8 cellular contexts compared by ENCODE assay signal in the genomic region with DNA sequence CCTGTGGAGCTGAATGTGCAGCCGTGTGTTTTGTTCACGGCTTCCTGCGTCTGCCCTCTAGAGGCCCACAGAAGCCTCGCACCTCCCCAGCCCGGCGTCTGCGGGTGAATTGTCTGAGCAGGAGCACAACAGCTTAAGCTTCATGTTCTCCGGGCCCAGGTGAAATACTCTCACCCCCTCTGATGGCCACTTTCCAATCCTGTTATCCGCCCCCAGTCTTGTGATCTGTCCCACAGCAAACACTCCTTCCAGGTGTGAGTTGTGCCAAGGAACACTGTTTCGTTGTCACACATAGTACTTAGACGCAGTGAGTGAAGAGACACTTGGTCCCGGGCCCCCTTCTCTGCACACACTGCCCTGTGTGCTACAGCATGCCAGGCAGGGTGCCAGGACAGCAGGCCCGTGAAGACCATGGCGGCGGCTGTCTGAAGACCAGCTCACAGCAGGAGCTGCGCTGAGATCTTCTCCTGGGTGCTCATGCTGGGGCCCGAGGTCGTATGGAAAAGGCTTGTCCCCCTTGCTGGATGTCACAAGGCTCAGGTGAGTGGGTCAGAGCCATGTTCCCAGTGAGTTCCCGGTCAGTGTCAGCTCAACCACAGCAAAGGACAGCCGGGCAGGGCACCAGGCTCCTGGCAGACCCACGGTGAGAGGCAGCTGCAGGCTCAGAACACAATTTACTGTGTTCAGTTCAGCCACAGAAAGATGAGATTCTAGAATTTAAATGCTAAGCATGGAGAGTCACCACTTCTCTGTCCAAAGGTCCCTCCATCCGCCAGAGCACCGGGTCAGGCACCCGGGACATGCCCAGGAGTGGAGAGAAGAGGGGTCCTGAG. TPM values are rescaled to one million over a fixed set of nuclear protein-coding genes. Genes with fewer than 3 reads are reported as not detected.
DNase-seq lines count a peak whose midpoint lies in the region; ATAC-seq and TF ChIP-seq lines count a peak whose summit lies in the region.

No MANE protein-coding gene starts in this region.

- no peak overlapping the region for H4K8ac ChIP-seq in trophoblast cell (ENCODE audit: low read depth, low read length)

- DNase-seq in GM10248 (ENCODE audit: extremely low spot score), result peak; percentile 45
- DNase-seq in NCI-H748 treated with DMSO at 0.1 percent for 48 hours (lab: John Stamatoyannopoulos, UW), result peak; percentile 45
- DNase-seq in activated T-cell treated with anti-CD3 and anti-CD28 coated beads, Interleukin-2, amount 50 U/mL, for 48 hours, result peak; percentile 46 to 62
- DNase-seq in germinal center (ENCODE audit: low spot score), result peak; percentile 40
- peak; percentile 56 to 73 for DNase-seq in trophoblast cell
- no peak for DNase-seq in GM19238 (ENCODE audit: insufficient read length, low spot score)

- H2BK120ac ChIP-seq in trophoblast cell (ENCODE audit: insufficient read depth, low read length, poor library complexity), result no peak overlapping the region

- POLR2A ChIA-PET in GM10248 (lab: Yijun Ruan, JAX), result no interaction called here

- no CpG with 5 or more reads among the region's 24 CpGs for WGBS in trophoblast cell (ENCODE audit: extremely low coverage, insufficient coverage, insufficient read length)

- H3K4ac ChIP-seq in trophoblast cell (ENCODE audit: low read depth, low read length), result no peak overlapping the region

- peak overlapping the region; percentile 23 for H4K91ac ChIP-seq in trophoblast cell (ENCODE audit: low read depth, low read length)

- no peak overlapping the region for H3K18ac ChIP-seq in trophoblast cell (ENCODE audit: low read length)

- H2AK5ac ChIP-seq in trophoblast cell (ENCODE audit: low read length), result no peak overlapping the region

- peaks cover 30% of the 10 kb centered on the region for H3K9me3 ChIP-seq in trophoblast cell (ENCODE audit: insufficient read depth, low read depth, low read length)

- peaks cover 15% of the 10 kb centered on the region in 2 experiments for H3K4me1 ChIP-seq in trophoblast cell (ENCODE audit: control insufficient read depth in 1 of 2, insufficient read depth in 2 of 2, low read length in 2 of 2)

- TF ChIP-seq CTCF in GM10248 (IDR thresholded peaks at IDR 0.05; ENCODE audit: control extremely low read depth, extremely low read depth, low read depth, missing control alignments), result peak; percentile 66

- no peak overlapping the region for H4K12ac ChIP-seq in trophoblast cell (ENCODE audit: low read depth, low read length)

- peak; percentile 75 for ATAC-seq in HG03442 (IDR thresholded peaks at IDR 0.05; ENCODE audit: unreplicated experiment)
- no peak for ATAC-seq in HG03280 (IDR thresholded peaks at IDR 0.05; ENCODE audit: unreplicated experiment)

- H3K14ac ChIP-seq in trophoblast cell (ENCODE audit: low read length), result peak overlapping the region; percentile 25

- peak overlapping the region; percentile 33 for H2BK12ac ChIP-seq in trophoblast cell (ENCODE audit: low read length)

- H3K79me1 ChIP-seq in trophoblast cell (ENCODE audit: low read length), result no peaks in the 10 kb centered on the region

- H3K27me3 ChIP-seq in trophoblast cell (ENCODE audit: insufficient read depth, low read length), result no peaks in the 10 kb centered on the region

- no peak overlapping the region for H3K4me3 ChIP-seq in trophoblast cell (ENCODE audit: low read depth, low read length)

- H3K9ac ChIP-seq in trophoblast cell (ENCODE audit: low read length), result no peak overlapping the region

- no peaks in the 10 kb centered on the region for H3K79me2 ChIP-seq in trophoblast cell (ENCODE audit: control insufficient read depth, insufficient read depth, low read length, poor library complexity)

- H2BK5ac ChIP-seq in trophoblast cell (ENCODE audit: low read depth, low read length, poor library complexity), result no peak overlapping the region

- H3K23ac ChIP-seq in trophoblast cell (ENCODE audit: low read length), result no peak overlapping the region

- no peak overlapping the region for H3K27ac ChIP-seq in trophoblast cell (ENCODE audit: low read depth, low read length)

- H2AFZ ChIP-seq in trophoblast cell (ENCODE audit: insufficient read depth, low read length, poor library complexity), result no peak overlapping the region

- H3K36me3 ChIP-seq in trophoblast cell (ENCODE audit: control insufficient read depth in 1 of 2, insufficient read depth in 2 of 2, low read length in 2 of 2), result no peaks in the 10 kb centered on the region

- no peak overlapping the region for H3K4me2 ChIP-seq in trophoblast cell (ENCODE audit: low read length)

- CTCF ChIA-PET in GM10248 (lab: Yijun Ruan, JAX), result interaction anchor here (1.0 to 1.6 kb wide), 4 partner anchors 9 to 26 kb away, joined by 3 to 5 read pairs (median 4); no protein-coding TSS in a partner anchor

RNA-seq across cellular contexts. Expression of a gene that starts 6.8 kb away (rescaled TPM):
- 194 and 203 TPM in 2 replicates for polyA plus RNA-seq in trophoblast cell (2013)
